1 cellular context compared by ENCODE assay signal in genomic region chr22:39055658-39056057, GRCh38.
TF ChIP-seq lines count a peak whose summit lies in the region.

No MANE protein-coding gene starts in this region.

TF ChIP-seq in HepG2, 621 proteins besides CTCF, POLR2A, EP300 and RAD21 (continues in another document):
- no peak for TF ChIP-seq CREB3 (CRISPR knock-in tag; IDR thresholded peaks at IDR 0.05)
- no peak for TF ChIP-seq TCF12 (IDR thresholded peaks at IDR 0.05)
- 0 out of 2 replicates have a peak, but pooled peaks have one; percentile 29 for TF ChIP-seq TCF12 (CRISPR knock-in tag; IDR thresholded peaks at IDR 0.05)
- TF ChIP-seq SRSF4 (IDR thresholded peaks at IDR 0.05; ENCODE audit: low read depth, low read length, poor library complexity, severe bottlenecking) = no peak
- peak; percentile 56; the same call in 1 of the 2 replicates for TF ChIP-seq ZNF280D (CRISPR knock-in tag; IDR thresholded peaks at IDR 0.05)
- TF ChIP-seq ZNF609 (CRISPR knock-in tag; IDR thresholded peaks at IDR 0.05; ENCODE audit: borderline replicate concordance) = no peak
- TF ChIP-seq TRIM24 (CRISPR knock-in tag; IDR thresholded peaks at IDR 0.05) = peak; percentile 84; the same call in 1 of the 2 replicates
- no peak for TF ChIP-seq TIGD3 (CRISPR knock-in tag; IDR thresholded peaks at IDR 0.05; ENCODE audit: borderline replicate concordance)
- TF ChIP-seq ZNF576 (CRISPR knock-in tag; IDR thresholded peaks at IDR 0.05) = no peak
- 0 out of 2 replicates have a peak, but pooled peaks have one; percentile 14 for TF ChIP-seq CEBPB (IDR thresholded peaks at IDR 0.05; ENCODE audit: borderline replicate concordance, low read depth, low read length)
- peak; percentile 93 for TF ChIP-seq PATZ1 (CRISPR knock-in tag; IDR thresholded peaks at IDR 0.05)
- peak; percentile 47; the same call in 1 of the 2 replicates for TF ChIP-seq CEBPG (CRISPR knock-in tag; IDR thresholded peaks at IDR 0.05)
- TF ChIP-seq ARID2 (CRISPR knock-in tag; IDR thresholded peaks at IDR 0.05; ENCODE audit: borderline replicate concordance) = no peak
- no peak for TF ChIP-seq IRF9 (CRISPR knock-in tag; IDR thresholded peaks at IDR 0.05; ENCODE audit: borderline replicate concordance)
- no peak for TF ChIP-seq BRF2 (CRISPR knock-in tag; IDR thresholded peaks at IDR 0.05)
- TF ChIP-seq MLX (CRISPR knock-in tag; IDR thresholded peaks at IDR 0.05) = peak; percentile 72; the same call in 1 of the 2 replicates
- TF ChIP-seq EEA1 (CRISPR knock-in tag; IDR thresholded peaks at IDR 0.05; ENCODE audit: borderline replicate concordance) = no peak
- TF ChIP-seq POGZ (CRISPR knock-in tag; IDR thresholded peaks at IDR 0.05) = no peak
- TF ChIP-seq RFXANK (CRISPR knock-in tag; IDR thresholded peaks at IDR 0.05) = no peak
- TF ChIP-seq TSC22D2 (CRISPR knock-in tag; IDR thresholded peaks at IDR 0.05; ENCODE audit: borderline replicate concordance) = no peak
- 0 out of 2 replicates have a peak, but pooled peaks have one; percentile 42 for TF ChIP-seq ZNF317 (CRISPR knock-in tag; IDR thresholded peaks at IDR 0.05)
- no peak for TF ChIP-seq CERS6 (CRISPR knock-in tag; IDR thresholded peaks at IDR 0.05)
- peak; percentile 56; the same call in 1 of the 2 replicates for TF ChIP-seq ZBTB7B (CRISPR knock-in tag; IDR thresholded peaks at IDR 0.05)
- no peak for TF ChIP-seq SIN3A (IDR thresholded peaks at IDR 0.05; ENCODE audit: borderline replicate concordance, low read depth, low read length)
- TF ChIP-seq SOX6 (IDR thresholded peaks at IDR 0.05) = no peak
- TF ChIP-seq SOX6 (CRISPR knock-in tag; IDR thresholded peaks at IDR 0.05) = peak; percentile 38
- no peak for TF ChIP-seq ZNF234 (CRISPR knock-in tag; conservative IDR thresholded peaks at IDR 0.05)
- TF ChIP-seq TOPORS (CRISPR knock-in tag; IDR thresholded peaks at IDR 0.05) = no peak
- no peak for TF ChIP-seq ZNF296 (CRISPR knock-in tag; conservative IDR thresholded peaks at IDR 0.05)
- TF ChIP-seq KLF12 (CRISPR knock-in tag; IDR thresholded peaks at IDR 0.05; ENCODE audit: borderline replicate concordance) = no peak
- TF ChIP-seq ZNF547 (CRISPR knock-in tag; IDR thresholded peaks at IDR 0.05) = no peak
- TF ChIP-seq E2F2 (CRISPR knock-in tag; IDR thresholded peaks at IDR 0.05; ENCODE audit: borderline replicate concordance) = no peak
- peak; percentile 61 for TF ChIP-seq HNF1A (IDR thresholded peaks at IDR 0.05; ENCODE audit: low read depth)
- TF ChIP-seq HNF1A (CRISPR knock-in tag; IDR thresholded peaks at IDR 0.05; ENCODE audit: borderline replicate concordance) = no peak
- TF ChIP-seq NR2F1 (CRISPR knock-in tag; IDR thresholded peaks at IDR 0.05) = no peak
